24 cellular contexts compared by ENCODE assay signal in genomic region chr1:40896482-40896881, GRCh38. TPM values are rescaled to one million over a fixed set of nuclear protein-coding genes. Genes with fewer than 3 reads are reported as not detected.
DNase-seq lines count a peak whose midpoint lies in the region; ATAC-seq, FAIRE-seq and TF ChIP-seq lines count a peak whose summit lies in the region.
"Had no signal": no experiment of that assay in that cellular context is flagged by ENCODE, and none has a peak within 500 bp of the region (broad histone marks: within the 10 kb centered on the region; RNA-seq: fewer than 3 reads in every experiment).

No MANE protein-coding gene starts in this region.

- H3K36me3 ChIP-seq in mammary epithelial cell (ENCODE audit: insufficient read depth, low read length) (no peaks in the 10 kb centered on the region), lower lobe of right lung (no peaks in the 10 kb centered on the region), gastrocnemius medialis (no peaks in the 10 kb centered on the region)

- H3K27ac Mint-ChIP-seq in MCF 10A (ENCODE audit: low read depth, unreplicated experiment): no peak overlapping the region
- H3K27ac Mint-ChIP-seq: CD8-positive, alpha-beta T cell had no signal

- DNase-seq in mammary epithelial cell (no peak), MCF 10A (ENCODE audit: unreplicated experiment) (no peak), foreskin keratinocyte (no peak), lower lobe of right lung (no peak), gastrocnemius medialis (no peak), GM12892 (ENCODE audit: insufficient read length) (no peak), NCI-H1048 (lab: John Stamatoyannopoulos, UW) (no peak)
- DNase-seq: CD8-positive, alpha-beta T cell; DMS153; KG1; NCI-H1105 treated with DMSO at 0.1 percent for 48 hours; NCI-H2029 treated with DMSO at 0.1 percent for 48 hours; NCI-H226; NCI-H510A treated with DMSO at 0.1 percent for 48 hours; NCI-H748 treated with DMSO at 0.1 percent for 48 hours; Right ventricle myocardium superior had no signal

- FAIRE-seq in GM12892 (lab: Jason Lieb, UNC): no peak
- FAIRE-seq: G401.6, GM18507, GM19239, H1, RCC 7860 had no signal

- in situ Hi-C loops in mammary epithelial cell (cut with MboI; ENCODE audit: low sequenced_read_pairs in 2 of 2): no loop called here
- in situ Hi-C loops in gastrocnemius medialis (cut with MboI; ENCODE audit: low sequenced_read_pairs in 4 of 4): no loop called here

- no peak for ATAC-seq in foreskin keratinocyte
- peak; percentile 29 to 54 for ATAC-seq in lower lobe of right lung
- no peak for ATAC-seq in gastrocnemius medialis
- no peak for ATAC-seq in HG02852 (IDR thresholded peaks at IDR 0.05; ENCODE audit: unreplicated experiment)
- ATAC-seq: CD8-positive, alpha-beta T cell had no signal

- H3K36me3 Mint-ChIP-seq in MCF 10A (ENCODE audit: insufficient read depth, unreplicated experiment): no peaks in the 10 kb centered on the region

- TF ChIP-seq POLR2A in gastrocnemius medialis (IDR thresholded peaks at IDR 0.05): no peak
- no peak for TF ChIP-seq POLR2A in GM12892 (IDR thresholded peaks at IDR 0.05; ENCODE audit: low read depth, low read length)

- peaks cover 41% of the 10 kb centered on the region for H3K4me1 ChIP-seq in mammary epithelial cell (ENCODE audit: insufficient read depth, low read length)
- peaks cover 23% of the 10 kb centered on the region for H3K4me1 ChIP-seq in foreskin keratinocyte
- peaks cover 17% of the 10 kb centered on the region for H3K4me1 ChIP-seq in lower lobe of right lung
- H3K4me1 ChIP-seq in gastrocnemius medialis: no peaks in the 10 kb centered on the region

- POLR2A ChIA-PET in MCF 10A (lab: Yijun Ruan, JAX): interaction anchor here (1.8 to 2.8 kb wide), 2 partner anchors 21 to 33 kb away, joined by 6 to 9 read pairs; no protein-coding TSS in a partner anchor

- peak overlapping the region; percentile 15 for H3K27ac ChIP-seq in mammary epithelial cell (ENCODE audit: insufficient read depth, low read depth, low read length)
- peak overlapping the region; percentile 49 for H3K27ac ChIP-seq in foreskin keratinocyte
- H3K27ac ChIP-seq in lower lobe of right lung: no peak overlapping the region
- H3K27ac ChIP-seq in gastrocnemius medialis: no peak overlapping the region
- H3K27ac ChIP-seq: 22Rv1; BLaER1 treated with 17β-estradiol and CSF1 and Interleukin-3, amounts not matched to agents 10 nM and 100 nM had no signal

- WGBS in mammary epithelial cell (ENCODE audit: low coverage, missing lambda C conversion rate): 88% methylated on average over 3 of the region's 3 CpGs

- CTCF ChIA-PET in mammary epithelial cell (lab: Charles Lee; ENCODE audit: low non-redundant PET): no interaction called here
- CTCF ChIA-PET in MCF 10A (lab: Yijun Ruan, JAX): interaction anchor here (0.6 to 0.9 kb wide), 3 partner anchors 10 to 126 kb away, joined by 3 read pairs; no protein-coding TSS in a partner anchor

- H3K4me3 Mint-ChIP-seq in MCF 10A (ENCODE audit: unreplicated experiment): no peak overlapping the region
- H3K4me3 Mint-ChIP-seq: CD8-positive, alpha-beta T cell had no signal

- no peak overlapping the region for H3K4me3 ChIP-seq in mammary epithelial cell (replicated peaks in 1 of 3; ENCODE audit: insufficient read depth in 1 of 3, low read depth in 2 of 3, low read length in 3 of 3)
- no peak overlapping the region for H3K4me3 ChIP-seq in lower lobe of right lung
- no peak overlapping the region for H3K4me3 ChIP-seq in gastrocnemius medialis
- H3K4me3 ChIP-seq: BLaER1 treated with 17β-estradiol and CSF1 and Interleukin-3, amounts not matched to agents 10 nM and 100 nM had no signal

- H3K9ac ChIP-seq in mammary epithelial cell (ENCODE audit: insufficient read depth, low read length): no peak overlapping the region
- H3K9ac ChIP-seq: BLaER1 treated with 17β-estradiol and CSF1 and Interleukin-3, amounts not matched to agents 10 nM and 100 nM had no signal

- H3K79me2 ChIP-seq in mammary epithelial cell (ENCODE audit: insufficient read depth, low read length): no peaks in the 10 kb centered on the region

- H3K9me3 Mint-ChIP-seq in MCF 10A (ENCODE audit: unreplicated experiment): peaks cover 18% of the 10 kb centered on the region

- H4K20me1 ChIP-seq in mammary epithelial cell (ENCODE audit: insufficient read depth, low read length): no peaks in the 10 kb centered on the region
- H4K20me1 ChIP-seq: BLaER1 treated with 17β-estradiol and CSF1 and Interleukin-3, amounts not matched to agents 10 nM and 100 nM had no signal

- H3K4me2 ChIP-seq in mammary epithelial cell (ENCODE audit: insufficient read depth, low read depth, low read length): no peak overlapping the region

- intact Hi-C loops in mammary epithelial cell (cut with micrococcal nuclease): no loop called here
- intact Hi-C loops in MCF 10A (cut with micrococcal nuclease): loop anchor here (5.0 kb wide), 1 partner anchor 36 kb away; no protein-coding TSS in a partner anchor
- intact Hi-C loops in lower lobe of right lung (cut with DNase I): no loop called here
- intact Hi-C loops in gastrocnemius medialis (cut with DNase I; ENCODE audit: low total_unique reads): no loop called here

- H2AFZ ChIP-seq in mammary epithelial cell (ENCODE audit: low read depth, low read length): no peak overlapping the region

- TF ChIP-seq CTCF in mammary epithelial cell (conservative IDR thresholded peaks at IDR 0.05 in 1 of 2, IDR thresholded peaks at IDR 0.05 in 1 of 2; ENCODE audit: extremely low read depth in 1 of 2, insufficient read depth in 1 of 2, low read depth in 1 of 2, low read length in 2 of 2) (no peak), MCF 10A (IDR thresholded peaks at IDR 0.05; ENCODE audit: unreplicated experiment) (no peak), foreskin keratinocyte (conservative IDR thresholded peaks at IDR 0.05) (no peak), lower lobe of right lung (IDR thresholded peaks at IDR 0.05) (no peak), gastrocnemius medialis (IDR thresholded peaks at IDR 0.05 in 4 of 5, conservative IDR thresholded peaks at IDR 0.05 in 1 of 5) (no peak)

- no peaks in the 10 kb centered on the region for H3K27me3 Mint-ChIP-seq in MCF 10A (ENCODE audit: insufficient read depth, unreplicated experiment)

- BruUV-seq in mammary epithelial cell (replicated peaks; lab: Mats Ljungman, UMichigan) (no TSS peak), MCF 10A (replicated peaks; lab: Mats Ljungman, UMichigan) (no TSS peak)

- H3K4me1 Mint-ChIP-seq in MCF 10A (ENCODE audit: insufficient read depth, unreplicated experiment): peaks cover 15% of the 10 kb centered on the region

- dilution Hi-C loops in mammary epithelial cell (cut with HindIII; ENCODE audit: low sequenced_read_pairs): no loop called here

- H3K27me3 ChIP-seq in mammary epithelial cell (ENCODE audit: insufficient read depth, low read length) (no peaks in the 10 kb centered on the region), foreskin keratinocyte (no peaks in the 10 kb centered on the region), lower lobe of right lung (ENCODE audit: low read depth) (no peaks in the 10 kb centered on the region), gastrocnemius medialis (no peaks in the 10 kb centered on the region)
- H3K27me3 ChIP-seq: BLaER1 treated with 17β-estradiol and CSF1 and Interleukin-3, amounts not matched to agents 10 nM and 100 nM had no signal

- H3K9me3 ChIP-seq in mammary epithelial cell (replicated peaks; ENCODE audit: insufficient read depth, low read length) (peaks cover 20% of the 10 kb centered on the region), lower lobe of right lung (peaks cover 19% of the 10 kb centered on the region), gastrocnemius medialis (peaks cover 0 to 5% (median 0%) of the 10 kb centered on the region in 3 donors)

RNA-seq across cellular contexts. Expression of gene CITED4, which starts 34.3 kb away (rescaled TPM):
- total RNA-seq in mammary epithelial cell: 100 to 1,000 TPM in 1 of 2 donors, 10 to 100 TPM in 1; 54.8 to 140 TPM
- 27.5 TPM for polyA plus RNA-seq in mammary epithelial cell
- polyA minus RNA-seq in mammary epithelial cell: 24.0 TPM
- 22.5 and 43.5 TPM in 2 replicates for total RNA-seq in MCF 10A (2022)
- 92.2 and 130 TPM in 2 replicates for total RNA-seq in foreskin keratinocyte
- 149 and 243 TPM in 2 replicates for polyA plus RNA-seq in foreskin keratinocyte
- 13.9 TPM for total RNA-seq in lower lobe of right lung
- 10 to 100 TPM; 15.9 to 30.8 (median 23.1) TPM for total RNA-seq in gastrocnemius medialis
- polyA plus RNA-seq in GM12892 (2012; ENCODE audit: missing spikeins): not detected

Comparison
In these comparisons a context has a peak if more than half of its experiments do, and no peak if none do; other contexts are left out.
1. H3K27ac ChIP-seq: peak in mammary epithelial cell (single experiment) and foreskin keratinocyte (single experiment); none in lower lobe of right lung (single experiment) and gastrocnemius medialis (0 of 4).
2. ATAC-seq: peak in lower lobe of right lung (2 of 2); none in foreskin keratinocyte (single experiment), gastrocnemius medialis (0 of 2) and HG02852 (single experiment).